Comparison of ENCODE assay signal across 1 cellular context in genomic region chr12:47835831-47836155, GRCh38.
TF ChIP-seq lines count a peak whose summit lies in the region.

No MANE protein-coding gene starts in this region.

TF ChIP-seq in K562, 482 proteins besides CTCF, POLR2A, EP300 and RAD21:
- TF ChIP-seq ZNF316 (IDR thresholded peaks at IDR 0.05) = no peak
- no peak for TF ChIP-seq DMBX1 (CRISPR knock-in tag; IDR thresholded peaks at IDR 0.05; ENCODE audit: borderline replicate concordance)
- no peak for TF ChIP-seq RNF2 (IDR thresholded peaks at IDR 0.05)
- TF ChIP-seq, protein P1, sequence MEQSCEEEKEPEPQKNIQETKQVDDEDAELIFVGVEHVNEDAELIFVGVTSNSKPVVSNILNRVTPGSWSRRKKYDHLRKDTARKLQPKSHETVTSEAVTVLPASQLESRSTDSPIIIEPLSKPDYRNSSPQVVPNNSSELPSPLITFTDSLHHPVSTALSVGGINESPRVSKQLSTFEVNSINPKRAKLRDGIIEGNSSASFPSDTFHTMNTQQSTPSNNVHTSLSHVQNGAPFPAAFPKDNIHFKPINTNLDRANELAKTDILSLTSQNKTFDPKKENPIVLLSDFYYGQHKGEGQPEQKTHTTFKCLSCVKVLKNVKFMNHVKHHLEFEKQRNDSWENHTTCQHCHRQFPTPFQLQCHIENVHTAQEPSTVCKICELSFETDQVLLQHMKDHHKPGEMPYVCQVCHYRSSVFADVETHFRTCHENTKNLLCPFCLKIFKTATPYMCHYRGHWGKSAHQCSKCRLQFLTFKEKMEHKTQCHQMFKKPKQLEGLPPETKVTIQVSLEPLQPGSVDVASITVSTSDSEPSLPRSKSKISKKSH (CRISPR knock-in tag; IDR thresholded peaks at IDR 0.05) = no peak
- TF ChIP-seq OTX1 (CRISPR knock-in tag; IDR thresholded peaks at IDR 0.05) = no peak
- no peak for TF ChIP-seq CHD2 (IDR thresholded peaks at IDR 0.05; ENCODE audit: low read depth, low read length)
- no peak for TF ChIP-seq KDM4B (IDR thresholded peaks at IDR 0.05; ENCODE audit: borderline replicate concordance in 2 of 2, low read depth in 1 of 2)
- TF ChIP-seq KLF6 (CRISPR knock-in tag; IDR thresholded peaks at IDR 0.05; ENCODE audit: borderline replicate concordance) = no peak
- no peak for TF ChIP-seq MXI1 (IDR thresholded peaks at IDR 0.05; ENCODE audit: low read depth, low read length)
- no peak for TF ChIP-seq ZNF561 (CRISPR knock-in tag; conservative IDR thresholded peaks at IDR 0.05)
- TF ChIP-seq HSF4 (CRISPR knock-in tag; IDR thresholded peaks at IDR 0.05; ENCODE audit: borderline replicate concordance) = no peak
- TF ChIP-seq, protein P2, sequence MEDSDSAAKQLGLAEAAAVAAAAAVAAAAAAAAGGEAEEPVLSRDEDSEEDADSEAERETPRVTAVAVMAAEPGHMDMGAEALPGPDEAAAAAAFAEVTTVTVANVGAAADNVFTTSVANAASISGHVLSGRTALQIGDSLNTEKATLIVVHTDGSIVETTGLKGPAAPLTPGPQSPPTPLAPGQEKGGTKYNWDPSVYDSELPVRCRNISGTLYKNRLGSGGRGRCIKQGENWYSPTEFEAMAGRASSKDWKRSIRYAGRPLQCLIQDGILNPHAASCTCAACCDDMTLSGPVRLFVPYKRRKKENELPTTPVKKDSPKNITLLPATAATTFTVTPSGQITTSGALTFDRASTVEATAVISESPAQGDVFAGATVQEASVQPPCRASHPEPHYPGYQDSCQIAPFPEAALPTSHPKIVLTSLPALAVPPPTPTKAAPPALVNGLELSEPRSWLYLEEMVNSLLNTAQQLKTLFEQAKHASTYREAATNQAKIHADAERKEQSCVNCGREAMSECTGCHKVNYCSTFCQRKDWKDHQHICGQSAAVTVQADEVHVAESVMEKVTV (CRISPR knock-in tag; IDR thresholded peaks at IDR 0.05) = no peak
- TF ChIP-seq, protein P3, sequence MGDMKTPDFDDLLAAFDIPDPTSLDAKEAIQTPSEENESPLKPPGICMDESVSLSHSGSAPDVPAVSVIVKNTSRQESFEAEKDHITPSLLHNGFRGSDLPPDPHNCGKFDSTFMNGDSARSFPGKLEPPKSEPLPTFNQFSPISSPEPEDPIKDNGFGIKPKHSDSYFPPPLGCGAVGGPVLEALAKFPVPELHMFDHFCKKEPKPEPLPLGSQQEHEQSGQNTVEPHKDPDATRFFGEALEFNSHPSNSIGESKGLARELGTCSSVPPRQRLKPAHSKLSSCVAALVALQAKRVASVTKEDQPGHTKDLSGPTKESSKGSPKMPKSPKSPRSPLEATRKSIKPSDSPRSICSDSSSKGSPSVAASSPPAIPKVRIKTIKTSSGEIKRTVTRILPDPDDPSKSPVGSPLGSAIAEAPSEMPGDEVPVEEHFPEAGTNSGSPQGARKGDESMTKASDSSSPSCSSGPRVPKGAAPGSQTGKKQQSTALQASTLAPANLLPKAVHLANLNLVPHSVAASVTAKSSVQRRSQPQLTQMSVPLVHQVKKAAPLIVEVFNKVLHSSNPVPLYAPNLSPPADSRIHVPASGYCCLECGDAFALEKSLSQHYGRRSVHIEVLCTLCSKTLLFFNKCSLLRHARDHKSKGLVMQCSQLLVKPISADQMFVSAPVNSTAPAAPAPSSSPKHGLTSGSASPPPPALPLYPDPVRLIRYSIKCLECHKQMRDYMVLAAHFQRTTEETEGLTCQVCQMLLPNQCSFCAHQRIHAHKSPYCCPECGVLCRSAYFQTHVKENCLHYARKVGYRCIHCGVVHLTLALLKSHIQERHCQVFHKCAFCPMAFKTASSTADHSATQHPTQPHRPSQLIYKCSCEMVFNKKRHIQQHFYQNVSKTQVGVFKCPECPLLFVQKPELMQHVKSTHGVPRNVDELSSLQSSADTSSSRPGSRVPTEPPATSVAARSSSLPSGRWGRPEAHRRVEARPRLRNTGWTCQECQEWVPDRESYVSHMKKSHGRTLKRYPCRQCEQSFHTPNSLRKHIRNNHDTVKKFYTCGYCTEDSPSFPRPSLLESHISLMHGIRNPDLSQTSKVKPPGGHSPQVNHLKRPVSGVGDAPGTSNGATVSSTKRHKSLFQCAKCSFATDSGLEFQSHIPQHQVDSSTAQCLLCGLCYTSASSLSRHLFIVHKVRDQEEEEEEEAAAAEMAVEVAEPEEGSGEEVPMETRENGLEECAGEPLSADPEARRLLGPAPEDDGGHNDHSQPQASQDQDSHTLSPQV (IDR thresholded peaks at IDR 0.05) = 0 out of 2 replicates have a peak, but pooled peaks have one; percentile 9
- TF ChIP-seq JUND (IDR thresholded peaks at IDR 0.05; ENCODE audit: borderline replicate concordance, low read depth, low read length) = no peak
- 0 out of 3 replicates have a peak, but pooled peaks have one; percentile 20 for TF ChIP-seq JUND (tag; IDR thresholded peaks at IDR 0.05; ENCODE audit: borderline replicate concordance, low read depth, low read length)
- peak in 1 of 2 experiments; percentile 10; a peak in 1 of 4 replicates for TF ChIP-seq RCOR1 (IDR thresholded peaks at IDR 0.05; ENCODE audit: borderline replicate concordance in 1 of 2, low read depth in 2 of 2, low read length in 2 of 2)
- no peak for TF ChIP-seq ARID3B (CRISPR knock-in tag; IDR thresholded peaks at IDR 0.05; ENCODE audit: borderline replicate concordance)
